In the genomic region with DNA sequence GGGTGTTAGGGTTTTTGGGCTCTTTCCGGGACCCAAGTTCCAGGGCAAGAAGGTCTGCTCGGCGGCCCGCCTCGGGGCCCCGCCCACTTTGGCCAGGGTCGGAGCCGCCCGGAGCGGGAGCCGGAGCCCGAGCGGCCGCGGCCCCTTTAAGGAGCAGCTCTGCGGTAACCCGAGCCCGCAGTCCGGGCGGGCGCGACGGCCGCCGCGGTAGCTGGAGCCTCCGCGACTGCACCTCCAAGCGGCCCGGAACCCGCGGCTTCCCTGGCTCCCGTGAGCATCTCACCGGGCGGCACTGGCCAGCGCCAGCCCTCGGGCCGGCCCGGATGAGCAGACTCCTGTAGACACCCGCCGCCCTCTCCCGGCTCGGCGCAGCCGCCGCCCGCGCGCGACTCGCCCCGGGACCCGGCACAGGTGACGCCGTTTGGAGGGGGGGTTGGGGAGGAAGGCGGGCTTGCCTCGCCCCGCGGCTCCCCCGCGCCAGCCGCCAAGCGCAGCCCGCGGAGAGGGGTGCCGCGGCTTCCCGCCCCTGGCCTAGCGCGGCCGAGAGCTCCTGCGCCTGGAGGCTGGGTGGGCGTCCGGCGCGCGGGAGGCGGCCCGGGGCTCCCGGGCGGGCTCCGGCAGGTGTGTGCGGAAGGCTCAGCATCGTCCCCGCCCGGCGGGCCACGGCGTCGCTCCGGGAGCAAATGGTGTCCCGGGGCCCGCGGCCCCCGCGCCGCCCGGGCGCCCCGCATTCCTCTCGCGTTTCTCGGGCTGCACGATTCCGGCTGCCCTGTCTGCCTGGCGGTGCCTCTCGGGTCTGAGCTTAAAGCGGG, we compare ENCODE assay signal across 8 cellular contexts. TPM values are rescaled to one million over a fixed set of nuclear protein-coding genes. Genes with fewer than 3 reads are reported as not detected.
A peak's percentile ranks its signal among the peaks of the same experiment; 100 is the strongest.
DNase-seq lines count a peak whose midpoint lies in the region; ATAC-seq and TF ChIP-seq lines count a peak whose summit lies in the region.

A gene with protein sequence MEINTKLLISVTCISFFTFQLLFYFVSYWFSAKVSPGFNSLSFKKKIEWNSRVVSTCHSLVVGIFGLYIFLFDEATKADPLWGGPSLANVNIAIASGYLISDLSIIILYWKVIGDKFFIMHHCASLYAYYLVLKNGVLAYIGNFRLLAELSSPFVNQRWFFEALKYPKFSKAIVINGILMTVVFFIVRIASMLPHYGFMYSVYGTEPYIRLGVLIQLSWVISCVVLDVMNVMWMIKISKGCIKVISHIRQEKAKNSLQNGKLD (plus strand): TSS at position 149 of the 812 bp plus-strand sequence. CDS start 26,547 bp downstream, outside the sequence.

- CTCF ChIA-PET in HEK293T (lab: Yijun Ruan, JAX) (interaction anchor here (0.6 to 2.3 kb wide), 9 partner anchors 10 to 845 kb away, joined by 3 to 11 read pairs (median 4); a partner anchor contains a TSS), WTC11 (lab: Charles Lee) (interaction anchor here (0.6 to 6.0 kb wide), 13 partner anchors 14 to 263 kb away, joined by 3 to 71 read pairs (median 4); a partner anchor contains a TSS)

- no peak for TF ChIP-seq CTCF in WTC11 (IDR thresholded peaks at IDR 0.05)

- H3K27ac Mint-ChIP-seq in WTC11 = peak within 1 kb of the TSS; percentile 83

- DNase-seq in GM03348 (ENCODE audit: low spot score) (peak; percentile 82), HEK293T (ENCODE audit: extremely low spot score) (peak; percentile 88), NCI-H1048 (lab: John Stamatoyannopoulos, UW) (peak; percentile 32), WTC11 (ENCODE audit: low spot score) (peak; percentile 74), cerebellar cortex (ENCODE audit: low spot score) (peak; percentile 58), left colon (peak; percentile 51 to 75), NOMO-1 treated with dmso at 0.1 percent for 144 hours (lab: John Stamatoyannopoulos, UW; ENCODE audit: unreplicated experiment) (no peak)
- DNase-seq in stimulated activated CD4-positive, alpha-beta T cell treated with anti-CD3 and anti-CD28 coated beads, Interleukin-2, amount 100 ng/mL, for 24 hours = peak; percentile 31 to 45

- peak within 1 kb of the TSS; percentile 92 for H3K4me3 Mint-ChIP-seq in WTC11

- peaks cover 19% of the 10 kb centered on the region for H3K27me3 Mint-ChIP-seq in WTC11 (ENCODE audit: low read depth)

- peaks cover 20% of the 10 kb centered on the region for H3K4me1 Mint-ChIP-seq in WTC11

- intact Hi-C loops in left colon (cut with DNase I, micrococcal nuclease) = no loop called here

- H3K9me3 Mint-ChIP-seq in WTC11 = no peaks in the 10 kb centered on the region

- POLR2A ChIA-PET in HEK293T (lab: Yijun Ruan, JAX) = interaction anchor here (0.6 to 3.3 kb wide), 7 partner anchors 11 to 116 kb away, joined by 3 to 21 read pairs (median 4); a partner anchor contains a TSS
- POLR2A ChIA-PET in WTC11 (lab: Charles Lee) = interaction anchor here (0.8 kb wide), 2 partner anchors 38 to 117 kb away, joined by 3 to 7 read pairs; a partner anchor contains a TSS

- ATAC-seq in WTC11 (peak; percentile 92), left colon (peak; percentile 87)

- H3K36me3 Mint-ChIP-seq in WTC11 = no peaks in the 10 kb centered on the region

TF ChIP-seq in HEK293T, 16 proteins besides CTCF, POLR2A, EP300 and RAD21:
- TF ChIP-seq LEF1 (IDR thresholded peaks at IDR 0.05; ENCODE audit: borderline replicate concordance) (0 out of 2 replicates have a peak, but pooled peaks have one; percentile 46), SP1 (IDR thresholded peaks at IDR 0.05) (no peak), ARNT (IDR thresholded peaks at IDR 0.05) (no peak), FOXM1 (IDR thresholded peaks at IDR 0.05; ENCODE audit: borderline replicate concordance) (peak; percentile 42; the same call in 1 of the 2 replicates)

TF ChIP-seq in WTC11, 78 proteins besides CTCF, POLR2A, EP300 and RAD21 (continues in another document):
- no peak for TF ChIP-seq ZNF232 (CRISPR knock-in tag; IDR thresholded peaks at IDR 0.05)
- TF ChIP-seq ZNF138 (CRISPR knock-in tag; conservative IDR thresholded peaks at IDR 0.05) = no peak
- TF ChIP-seq SP1 (CRISPR knock-in tag; conservative IDR thresholded peaks at IDR 0.05) = peak; percentile 45; the same call in 1 of the 2 replicates
- TF ChIP-seq, protein P1, sequence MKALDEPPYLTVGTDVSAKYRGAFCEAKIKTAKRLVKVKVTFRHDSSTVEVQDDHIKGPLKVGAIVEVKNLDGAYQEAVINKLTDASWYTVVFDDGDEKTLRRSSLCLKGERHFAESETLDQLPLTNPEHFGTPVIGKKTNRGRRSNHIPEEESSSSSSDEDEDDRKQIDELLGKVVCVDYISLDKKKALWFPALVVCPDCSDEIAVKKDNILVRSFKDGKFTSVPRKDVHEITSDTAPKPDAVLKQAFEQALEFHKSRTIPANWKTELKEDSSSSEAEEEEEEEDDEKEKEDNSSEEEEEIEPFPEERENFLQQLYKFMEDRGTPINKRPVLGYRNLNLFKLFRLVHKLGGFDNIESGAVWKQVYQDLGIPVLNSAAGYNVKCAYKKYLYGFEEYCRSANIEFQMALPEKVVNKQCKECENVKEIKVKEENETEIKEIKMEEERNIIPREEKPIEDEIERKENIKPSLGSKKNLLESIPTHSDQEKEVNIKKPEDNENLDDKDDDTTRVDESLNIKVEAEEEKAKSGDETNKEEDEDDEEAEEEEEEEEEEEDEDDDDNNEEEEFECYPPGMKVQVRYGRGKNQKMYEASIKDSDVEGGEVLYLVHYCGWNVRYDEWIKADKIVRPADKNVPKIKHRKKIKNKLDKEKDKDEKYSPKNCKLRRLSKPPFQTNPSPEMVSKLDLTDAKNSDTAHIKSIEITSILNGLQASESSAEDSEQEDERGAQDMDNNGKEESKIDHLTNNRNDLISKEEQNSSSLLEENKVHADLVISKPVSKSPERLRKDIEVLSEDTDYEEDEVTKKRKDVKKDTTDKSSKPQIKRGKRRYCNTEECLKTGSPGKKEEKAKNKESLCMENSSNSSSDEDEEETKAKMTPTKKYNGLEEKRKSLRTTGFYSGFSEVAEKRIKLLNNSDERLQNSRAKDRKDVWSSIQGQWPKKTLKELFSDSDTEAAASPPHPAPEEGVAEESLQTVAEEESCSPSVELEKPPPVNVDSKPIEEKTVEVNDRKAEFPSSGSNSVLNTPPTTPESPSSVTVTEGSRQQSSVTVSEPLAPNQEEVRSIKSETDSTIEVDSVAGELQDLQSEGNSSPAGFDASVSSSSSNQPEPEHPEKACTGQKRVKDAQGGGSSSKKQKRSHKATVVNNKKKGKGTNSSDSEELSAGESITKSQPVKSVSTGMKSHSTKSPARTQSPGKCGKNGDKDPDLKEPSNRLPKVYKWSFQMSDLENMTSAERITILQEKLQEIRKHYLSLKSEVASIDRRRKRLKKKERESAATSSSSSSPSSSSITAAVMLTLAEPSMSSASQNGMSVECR (CRISPR knock-in tag; IDR thresholded peaks at IDR 0.05; ENCODE audit: borderline replicate concordance) = no peak
- TF ChIP-seq CBFB (CRISPR knock-in tag; IDR thresholded peaks at IDR 0.05; ENCODE audit: low read depth) = no peak
- TF ChIP-seq GABPB1 (CRISPR knock-in tag; IDR thresholded peaks at IDR 0.05) = no peak
- no peak for TF ChIP-seq SOX15 (CRISPR knock-in tag; IDR thresholded peaks at IDR 0.05)
- TF ChIP-seq, protein P2, sequence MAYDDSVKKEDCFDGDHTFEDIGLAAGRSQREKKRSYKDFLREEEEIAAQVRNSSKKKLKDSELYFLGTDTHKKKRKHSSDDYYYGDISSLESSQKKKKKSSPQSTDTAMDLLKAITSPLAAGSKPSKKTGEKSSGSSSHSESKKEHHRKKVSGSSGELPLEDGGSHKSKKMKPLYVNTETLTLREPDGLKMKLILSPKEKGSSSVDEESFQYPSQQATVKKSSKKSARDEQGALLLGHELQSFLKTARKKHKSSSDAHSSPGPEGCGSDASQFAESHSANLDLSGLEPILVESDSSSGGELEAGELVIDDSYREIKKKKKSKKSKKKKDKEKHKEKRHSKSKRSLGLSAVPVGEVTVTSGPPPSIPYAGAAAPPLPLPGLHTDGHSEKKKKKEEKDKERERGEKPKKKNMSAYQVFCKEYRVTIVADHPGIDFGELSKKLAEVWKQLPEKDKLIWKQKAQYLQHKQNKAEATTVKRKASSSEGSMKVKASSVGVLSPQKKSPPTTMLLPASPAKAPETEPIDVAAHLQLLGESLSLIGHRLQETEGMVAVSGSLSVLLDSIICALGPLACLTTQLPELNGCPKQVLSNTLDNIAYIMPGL (CRISPR knock-in tag; IDR thresholded peaks at IDR 0.05) = peak; percentile 85; the same call in 1 of the 2 replicates
- TF ChIP-seq GTF2I (CRISPR knock-in tag; conservative IDR thresholded peaks at IDR 0.05) = no peak
- TF ChIP-seq ZNF396 (CRISPR knock-in tag; IDR thresholded peaks at IDR 0.05; ENCODE audit: borderline replicate concordance) = no peak
- peak; percentile 20; the same call in 1 of the 2 replicates for TF ChIP-seq JUN (CRISPR knock-in tag; IDR thresholded peaks at IDR 0.05)
- TF ChIP-seq MYBL2 (CRISPR knock-in tag; IDR thresholded peaks at IDR 0.05) = no peak
- TF ChIP-seq, protein P3, sequence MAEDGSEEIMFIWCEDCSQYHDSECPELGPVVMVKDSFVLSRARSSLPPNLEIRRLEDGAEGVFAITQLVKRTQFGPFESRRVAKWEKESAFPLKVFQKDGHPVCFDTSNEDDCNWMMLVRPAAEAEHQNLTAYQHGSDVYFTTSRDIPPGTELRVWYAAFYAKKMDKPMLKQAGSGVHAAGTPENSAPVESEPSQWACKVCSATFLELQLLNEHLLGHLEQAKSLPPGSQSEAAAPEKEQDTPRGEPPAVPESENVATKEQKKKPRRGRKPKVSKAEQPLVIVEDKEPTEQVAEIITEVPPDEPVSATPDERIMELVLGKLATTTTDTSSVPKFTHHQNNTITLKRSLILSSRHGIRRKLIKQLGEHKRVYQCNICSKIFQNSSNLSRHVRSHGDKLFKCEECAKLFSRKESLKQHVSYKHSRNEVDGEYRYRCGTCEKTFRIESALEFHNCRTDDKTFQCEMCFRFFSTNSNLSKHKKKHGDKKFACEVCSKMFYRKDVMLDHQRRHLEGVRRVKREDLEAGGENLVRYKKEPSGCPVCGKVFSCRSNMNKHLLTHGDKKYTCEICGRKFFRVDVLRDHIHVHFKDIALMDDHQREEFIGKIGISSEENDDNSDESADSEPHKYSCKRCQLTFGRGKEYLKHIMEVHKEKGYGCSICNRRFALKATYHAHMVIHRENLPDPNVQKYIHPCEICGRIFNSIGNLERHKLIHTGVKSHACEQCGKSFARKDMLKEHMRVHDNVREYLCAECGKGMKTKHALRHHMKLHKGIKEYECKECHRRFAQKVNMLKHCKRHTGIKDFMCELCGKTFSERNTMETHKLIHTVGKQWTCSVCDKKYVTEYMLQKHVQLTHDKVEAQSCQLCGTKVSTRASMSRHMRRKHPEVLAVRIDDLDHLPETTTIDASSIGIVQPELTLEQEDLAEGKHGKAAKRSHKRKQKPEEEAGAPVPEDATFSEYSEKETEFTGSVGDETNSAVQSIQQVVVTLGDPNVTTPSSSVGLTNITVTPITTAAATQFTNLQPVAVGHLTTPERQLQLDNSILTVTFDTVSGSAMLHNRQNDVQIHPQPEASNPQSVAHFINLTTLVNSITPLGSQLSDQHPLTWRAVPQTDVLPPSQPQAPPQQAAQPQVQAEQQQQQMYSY (CRISPR knock-in tag; IDR thresholded peaks at IDR 0.05) = peak; percentile 9; the same call in 1 of the 2 replicates
- no peak for TF ChIP-seq ATF1 (CRISPR knock-in tag; IDR thresholded peaks at IDR 0.05)
- no peak for TF ChIP-seq FOXK1 (CRISPR knock-in tag; IDR thresholded peaks at IDR 0.05)

RNA-seq across cellular contexts. Expression of the gene that starts here (rescaled TPM):
- 2.0 to 4.7 TPM (median 3.5 TPM) in 3 replicates for total RNA-seq in WTC11 (2021)
- total RNA-seq in left colon = 10 to 100 TPM; 64.4 to 80.6 TPM

Comparison
In these comparisons a context has a peak if more than half of its experiments do, and no peak if none do; other contexts are left out.
1. RNA of the gene that starts here (total RNA-seq): 64.4 to 80.6 TPM in left colon; 2.0 to 4.7 TPM in WTC11; every median in the first group is over 10 times any median in the second.